16 cellular contexts compared by ENCODE assay signal in genomic region chrX:16772460-16772859, GRCh38. TPM values are rescaled to one million over a fixed set of nuclear protein-coding genes. Genes with fewer than 3 reads are reported as not detected.
A peak's percentile ranks its signal among the peaks of the same experiment; 100 is the strongest.
DNase-seq lines count a peak whose midpoint lies in the region; ATAC-seq, FAIRE-seq and TF ChIP-seq lines count a peak whose summit lies in the region.
"Had no signal": no experiment of that assay in that cellular context is flagged by ENCODE, and none has a peak within 500 bp of the region (broad histone marks: within the 10 kb centered on the region; RNA-seq: fewer than 3 reads in every experiment).

No MANE protein-coding gene starts in this region.

- DNase-seq in DMS53 (lab: John Stamatoyannopoulos, UW) = peak; percentile 13
- no peak for DNase-seq in DMS53 treated with DMSO at 0.1 percent for 48 hours (lab: John Stamatoyannopoulos, UW; ENCODE audit: unreplicated experiment)
- no peak for DNase-seq in RWPE2 (ENCODE audit: low spot score)
- DNase-seq in iPS DF 19.7 (ENCODE audit: low read depth, low spot score) = peak; percentile 75
- peak; percentile 10 for DNase-seq in small intestine
- DNase-seq in H7 = no peak
- no peak for DNase-seq in NCI-H2029 treated with DMSO at 0.1 percent for 48 hours (lab: John Stamatoyannopoulos, UW)
- DNase-seq in activated CD8-positive, alpha-beta memory T cell treated with anti-CD3 and anti-CD28 coated beads, Interleukin-2, amount 10 ng/mL, durations not matched to agents 7 days and 5 days = no peak
- DNase-seq: ACHN; activated CD4-positive, alpha-beta T cell treated with anti-CD3 and anti-CD28 coated beads, Interleukin-2, amount 10 ng/mL, durations not matched to agents 24 days and 14 days; activated T-cell treated with anti-CD3 and anti-CD28 coated beads, Interleukin-2, amount 50 U/mL, for 72 hours; pancreas; spleen had no signal

- H3K4me3 ChIP-seq in RWPE2 (ENCODE audit: severe bottlenecking) (no peak overlapping the region), small intestine (ENCODE audit: low read depth in 1 of 2, low read length in 2 of 2) (no peak overlapping the region), H7 (ENCODE audit: insufficient read depth, low read depth, low read length) (no peak overlapping the region)
- H3K4me3 ChIP-seq: esophagus muscularis mucosa, lung, pancreas, spleen had no signal

- H3K27me3 ChIP-seq in RWPE2 (ENCODE audit: insufficient read depth, poor library complexity, severe bottlenecking) (no peaks in the 10 kb centered on the region), small intestine (ENCODE audit: control insufficient read depth in 2 of 2, insufficient read depth in 2 of 2, low read length in 2 of 2) (no peaks in the 10 kb centered on the region), H7 (ENCODE audit: control insufficient read depth, insufficient read depth, low read length) (no peaks in the 10 kb centered on the region)
- H3K27me3 ChIP-seq: esophagus muscularis mucosa, spleen had no signal

- H3K4me1 ChIP-seq in RWPE2 (ENCODE audit: insufficient read depth, poor library complexity, severe bottlenecking) (peaks cover 5% of the 10 kb centered on the region), small intestine (ENCODE audit: control insufficient read depth in 2 of 2, insufficient read depth in 1 of 2, low read depth in 1 of 2, low read length in 1 of 2) (no peaks in the 10 kb centered on the region)
- H3K4me1 ChIP-seq: esophagus muscularis mucosa, pancreas, spleen had no signal

- CTCF ChIA-PET in activated CD8-positive, alpha-beta memory T cell treated with anti-CD3 and anti-CD28 coated beads, Interleukin-2, amount 10 ng/mL, durations not matched to agents 7 days and 5 days (lab: Charles Lee) = no interaction called here

- no peaks in the 10 kb centered on the region for H3K36me3 Mint-ChIP-seq in activated CD8-positive, alpha-beta memory T cell treated with anti-CD3 and anti-CD28 coated beads, Interleukin-2, amount 10 ng/mL, durations not matched to agents 7 days and 5 days

- no peak overlapping the region for H3K27ac Mint-ChIP-seq in activated CD8-positive, alpha-beta memory T cell treated with anti-CD3 and anti-CD28 coated beads, Interleukin-2, amount 10 ng/mL, durations not matched to agents 7 days and 5 days
- H3K27ac Mint-ChIP-seq: activated CD4-positive, alpha-beta T cell treated with anti-CD3 and anti-CD28 coated beads, Interleukin-2, amount 10 ng/mL, durations not matched to agents 24 days and 14 days; activated T-cell treated with anti-CD3 and anti-CD28 coated beads, Interleukin-2, amount 50 U/mL, for 72 hours had no signal

- H3K36me3 ChIP-seq in RWPE2 (ENCODE audit: low read depth) = no peaks in the 10 kb centered on the region
- no peaks in the 10 kb centered on the region for H3K36me3 ChIP-seq in small intestine (ENCODE audit: control insufficient read depth in 2 of 2, insufficient read depth in 2 of 2, low read length in 2 of 2)
- no peaks in the 10 kb centered on the region for H3K36me3 ChIP-seq in H7 (replicated peaks; ENCODE audit: control insufficient read depth, insufficient read depth, low read length)
- H3K36me3 ChIP-seq: esophagus muscularis mucosa, pancreas, spleen had no signal

- no peak for ATAC-seq in RWPE2 (ENCODE audit: low read depth)
- ATAC-seq in activated CD8-positive, alpha-beta memory T cell treated with anti-CD3 and anti-CD28 coated beads, Interleukin-2, amount 10 ng/mL, durations not matched to agents 7 days and 5 days = no peak

- whole genome bisulfite sequencing in small intestine, 3 donors = 65 to 84% (median 74%) methylated on average over 6 of the region's 6 CpGs

- H3K27ac ChIP-seq in RWPE2 (ENCODE audit: poor library complexity, severe bottlenecking) = peak overlapping the region; percentile 41
- H3K27ac ChIP-seq in small intestine (ENCODE audit: low read depth in 1 of 2, low read length in 1 of 2) = peak overlapping the region in 1 of 2 donors; percentile 65
- H3K27ac ChIP-seq: esophagus muscularis mucosa, pancreas, spleen had no signal

- no peak for TF ChIP-seq CTCF in RWPE2 (IDR thresholded peaks at IDR 0.05; ENCODE audit: poor library complexity, severe bottlenecking)

- FAIRE-seq in small intestine (lab: Jason Lieb, UNC) = no peak
- FAIRE-seq: colon, pancreas had no signal

- H3K27me3 Mint-ChIP-seq in activated CD8-positive, alpha-beta memory T cell treated with anti-CD3 and anti-CD28 coated beads, Interleukin-2, amount 10 ng/mL, durations not matched to agents 7 days and 5 days = no peaks in the 10 kb centered on the region
- H3K27me3 Mint-ChIP-seq: activated CD4-positive, alpha-beta T cell treated with anti-CD3 and anti-CD28 coated beads, Interleukin-2, amount 10 ng/mL, durations not matched to agents 24 days and 14 days had no signal

- no peaks in the 10 kb centered on the region for H3K4me1 Mint-ChIP-seq in activated CD8-positive, alpha-beta memory T cell treated with anti-CD3 and anti-CD28 coated beads, Interleukin-2, amount 10 ng/mL, durations not matched to agents 7 days and 5 days
- H3K4me1 Mint-ChIP-seq: activated CD4-positive, alpha-beta T cell treated with anti-CD3 and anti-CD28 coated beads, Interleukin-2, amount 10 ng/mL, durations not matched to agents 24 days and 14 days had no signal

- no peaks in the 10 kb centered on the region for H3K9me3 Mint-ChIP-seq in activated CD8-positive, alpha-beta memory T cell treated with anti-CD3 and anti-CD28 coated beads, Interleukin-2, amount 10 ng/mL, durations not matched to agents 7 days and 5 days (ENCODE audit: low read depth)
- H3K9me3 Mint-ChIP-seq: activated CD4-positive, alpha-beta T cell treated with anti-CD3 and anti-CD28 coated beads, Interleukin-2, amount 10 ng/mL, durations not matched to agents 24 days and 14 days; activated T-cell treated with anti-CD3 and anti-CD28 coated beads, Interleukin-2, amount 50 U/mL, for 72 hours had no signal

- H3K9me3 ChIP-seq in RWPE2 (ENCODE audit: severe bottlenecking) = no peaks in the 10 kb centered on the region
- no peaks in the 10 kb centered on the region for H3K9me3 ChIP-seq in small intestine (ENCODE audit: control insufficient read depth, low read depth)
- H3K9me3 ChIP-seq: esophagus muscularis mucosa, pancreas, spleen had no signal

- H3K4me3 Mint-ChIP-seq in activated CD8-positive, alpha-beta memory T cell treated with anti-CD3 and anti-CD28 coated beads, Interleukin-2, amount 10 ng/mL, durations not matched to agents 7 days and 5 days = no peak overlapping the region
- H3K4me3 Mint-ChIP-seq: activated CD4-positive, alpha-beta T cell treated with anti-CD3 and anti-CD28 coated beads, Interleukin-2, amount 10 ng/mL, durations not matched to agents 24 days and 14 days; activated T-cell treated with anti-CD3 and anti-CD28 coated beads, Interleukin-2, amount 50 U/mL, for 72 hours had no signal

RNA-seq across cellular contexts. Expression of gene TXLNG, which starts 13.8 kb away (rescaled TPM):
- polyA plus RNA-seq in small intestine = 1 to 10 TPM; 5.4 to 9.6 (median 8.9) TPM
- 35.6 and 43.2 TPM in 2 replicates for total RNA-seq in H7 (2014; rRNA removed; shearing (Covaris generic))
- 10 to 100 TPM; 10.2 to 13.2 TPM for total RNA-seq in activated CD8-positive, alpha-beta memory T cell treated with anti-CD3 and anti-CD28 coated beads, Interleukin-2, amount 10 ng/mL, durations not matched to agents 7 days and 5 days

RNA-seq across cellular contexts. Expression of gene SYAP1, which starts 53.0 kb away (rescaled TPM):
- 10 to 100 TPM; 17.6 to 30.4 (median 23.0) TPM for polyA plus RNA-seq in small intestine
- total RNA-seq in H7 (2014; rRNA removed; shearing (Covaris generic)) = 21.7 and 28.5 TPM in 2 replicates
- total RNA-seq in activated CD8-positive, alpha-beta memory T cell treated with anti-CD3 and anti-CD28 coated beads, Interleukin-2, amount 10 ng/mL, durations not matched to agents 7 days and 5 days = 10 to 100 TPM; 13.1 to 18.4 TPM

RNA-seq across cellular contexts. Expression of gene CTPS2, which starts 60.0 kb away (rescaled TPM):
- 10 to 100 TPM; 10.3 to 57.0 (median 17.6) TPM for polyA plus RNA-seq in small intestine
- total RNA-seq in H7 (2014; rRNA removed; shearing (Covaris generic)) = 53.8 and 67.8 TPM in 2 replicates
- total RNA-seq in activated CD8-positive, alpha-beta memory T cell treated with anti-CD3 and anti-CD28 coated beads, Interleukin-2, amount 10 ng/mL, durations not matched to agents 7 days and 5 days = 1 to 10 TPM; 5.6 to 6.6 TPM

Comparison
In these comparisons a context has a peak if more than half of its experiments do, and no peak if none do; other contexts are left out.
1. DNase-seq: peak in DMS53 (single experiment), iPS DF 19.7 (single experiment) and small intestine (single experiment); none in DMS53 treated with DMSO at 0.1 percent for 48 hours (single experiment), RWPE2 (single experiment), H7 (single experiment), NCI-H2029 treated with DMSO at 0.1 percent for 48 hours (single experiment) and activated CD8-positive, alpha-beta memory T cell treated with anti-CD3 and anti-CD28 coated beads, Interleukin-2, amount 10 ng/mL, durations not matched to agents 7 days and 5 days (single experiment).